Comparison of ENCODE assay signal across 1 cellular context in genomic region chr1:18794561-18794960, GRCh38.
TF ChIP-seq lines count a peak whose summit lies in the region.

No MANE protein-coding gene starts in this region.

TF ChIP-seq in HCT116, 20 proteins besides CTCF, POLR2A, EP300 and RAD21 (continued from another document):
- TF ChIP-seq CBX3 (IDR thresholded peaks at IDR 0.05; ENCODE audit: low read depth), result no peak
- no peak for TF ChIP-seq SP1 (IDR thresholded peaks at IDR 0.05; ENCODE audit: low read depth)
- TF ChIP-seq ZFX (IDR thresholded peaks at IDR 0.05), result no peak
- TF ChIP-seq SRF (IDR thresholded peaks at IDR 0.05; ENCODE audit: low read depth), result no peak
